In the genomic region with DNA sequence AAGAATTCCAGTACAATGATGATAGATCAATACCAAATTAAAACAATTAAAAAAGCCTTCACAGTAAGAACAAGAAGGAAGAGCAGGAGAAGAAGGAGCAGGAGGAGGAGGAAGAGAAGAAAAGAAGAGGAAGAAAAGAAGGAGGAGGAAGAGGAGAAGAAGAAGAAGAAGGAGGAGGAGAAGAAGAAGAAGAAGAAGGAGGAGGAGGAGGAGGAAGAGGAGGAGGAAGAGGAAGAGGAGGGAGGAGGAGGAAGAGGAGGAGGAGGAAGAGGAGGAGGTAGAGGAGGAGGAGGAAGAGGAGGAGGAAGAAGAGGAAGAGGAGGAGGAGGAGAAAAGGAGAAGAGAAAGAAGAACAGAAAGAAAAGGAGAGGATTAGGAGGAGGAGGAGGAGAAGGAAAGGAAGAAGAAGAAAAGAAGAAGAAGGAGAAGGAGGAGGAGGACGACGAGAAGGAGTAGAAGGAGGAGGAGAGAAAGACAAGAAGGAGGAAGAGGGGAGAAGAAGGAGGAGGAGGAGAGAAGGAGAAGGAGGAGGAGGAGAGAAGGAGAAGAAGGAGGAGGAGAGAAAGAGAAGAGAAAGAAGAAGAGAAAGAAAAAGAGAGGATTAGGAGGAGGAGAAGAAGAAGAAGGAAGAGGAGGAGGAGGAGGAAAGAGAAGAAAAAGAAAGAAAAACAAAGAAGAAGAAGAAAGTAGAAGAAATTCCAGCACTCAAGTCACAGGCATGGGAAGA, we compare ENCODE assay signal across 34 cellular contexts.
"Had no signal": no experiment of that assay in that cellular context is flagged by ENCODE, and none has a peak within 500 bp of the region (broad histone marks: within the 10 kb centered on the region; RNA-seq: fewer than 3 reads in every experiment).

No MANE protein-coding gene starts in this region.

- DNase-seq: Karpas-422, Kasumi-1, MG63, MM.1S, MV-4-11, NCI-H1048, NCI-H1092, NCI-H1092 treated with DMSO at 0.1 percent for 48 hours, NCI-H1105, NCI-H1105 treated with DMSO at 0.1 percent for 48 hours, NCI-H1417, NCI-H1436, NCI-H1436 treated with DMSO at 0.1 percent for 48 hours, NCI-H146, NCI-H1694, NCI-H1694 treated with DMSO at 0.1 percent for 48 hours, NCI-H187, NCI-H187 treated with DMSO at 0.1 percent for 48 hours, NCI-H1930, NCI-H2029, NCI-H2029 treated with DMSO at 0.1 percent for 48 hours, NCI-H2081, NCI-H2081 treated with DMSO at 0.1 percent for 48 hours, NCI-H2107, NCI-H2171, NCI-H2171 treated with DMSO at 0.1 percent for 48 hours, NCI-H2227 treated with DMSO at 0.1 percent for 48 hours, NCI-H226, NCI-H345, NCI-H446, NCI-H446 treated with DMSO at 0.1 percent for 48 hours, NCI-H510A, NCI-H510A treated with DMSO at 0.1 percent for 48 hours had no signal

- H3K27me3 ChIP-seq: MG63 had no signal

- H3K27ac ChIP-seq: KMS-11 had no signal

- H3K36me3 ChIP-seq: MG63 had no signal

- H3K9me3 ChIP-seq: MG63 had no signal

- H3K4me3 ChIP-seq: MG63 had no signal

- H3K4me2 ChIP-seq: KMS-11 had no signal

- H3K9ac ChIP-seq: KMS-11 had no signal
